14 cellular contexts compared by ENCODE assay signal in the genomic region with DNA sequence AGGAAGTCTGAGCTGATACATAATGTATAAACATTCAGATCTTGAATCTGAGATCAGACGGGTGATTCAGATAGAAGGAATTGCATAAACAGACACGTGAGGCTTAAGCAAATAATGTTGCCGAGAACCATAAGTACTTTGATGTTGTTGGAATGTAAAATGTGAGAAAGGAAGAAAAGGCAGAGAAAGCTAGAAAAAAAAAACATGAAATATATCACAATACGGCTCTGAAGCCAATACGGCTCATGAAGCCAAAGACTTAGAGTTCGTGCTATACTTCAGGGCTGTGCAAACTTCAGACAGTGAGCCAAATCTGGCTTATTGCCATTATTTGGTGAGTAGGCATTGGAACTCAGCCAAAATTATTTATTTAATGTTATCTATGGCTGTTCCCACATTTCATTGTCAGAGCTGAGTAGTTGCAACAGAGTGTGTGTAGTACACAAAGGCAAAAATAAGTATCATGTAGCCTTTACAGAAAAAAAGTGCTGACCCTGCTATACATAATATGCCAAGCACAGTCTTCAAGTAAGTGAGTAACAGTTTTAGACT.
A peak's percentile ranks its signal among the peaks of the same experiment; 100 is the strongest.
DNase-seq lines count a peak whose midpoint lies in the region; ATAC-seq, FAIRE-seq and TF ChIP-seq lines count a peak whose summit lies in the region.
"Had no signal": no experiment of that assay in that cellular context is flagged by ENCODE, and none has a peak within 500 bp of the region (broad histone marks: within the 10 kb centered on the region; RNA-seq: fewer than 3 reads in every experiment).

No MANE protein-coding gene starts in this region.

- no peaks in the 10 kb centered on the region for H3K4me1 ChIP-seq in endodermal cell (ENCODE audit: control insufficient read depth, insufficient read depth, low read length)
- no peaks in the 10 kb centered on the region for H3K4me1 ChIP-seq in Caco-2
- H3K4me1 ChIP-seq: tibial nerve had no signal

- FAIRE-seq in H54 (lab: Jason Lieb, UNC) = peak; percentile 52

- DNase-seq in H54 (ENCODE audit: insufficient read length, low spot score) = peak; percentile 1
- peak; percentile 20 for DNase-seq in OCI-M1 (lab: John Stamatoyannopoulos, UW)
- peak; percentile 48 for DNase-seq in dermis blood vessel endothelial cell
- DNase-seq in osteocyte (ENCODE audit: extremely low spot score, unreplicated experiment) = no peak
- no peak for DNase-seq in WTC11 (ENCODE audit: low spot score)
- no peak for DNase-seq in endodermal cell
- DNase-seq in Caco-2 = no peak
- DNase-seq: DMS153, dorsolateral prefrontal cortex, Kasumi-1, occipital lobe had no signal

- H3K27me3 Mint-ChIP-seq in osteocyte (ENCODE audit: unreplicated experiment) (no peaks in the 10 kb centered on the region), WTC11 (ENCODE audit: low read depth) (no peaks in the 10 kb centered on the region), endodermal cell (ENCODE audit: insufficient read depth) (no peaks in the 10 kb centered on the region), Caco-2 (ENCODE audit: insufficient read depth, unreplicated experiment) (no peaks in the 10 kb centered on the region)

- POLR2A ChIA-PET in WTC11 (lab: Charles Lee) (no interaction called here), Caco-2 (lab: Charles Lee) (no interaction called here)

- peaks cover 18% of the 10 kb centered on the region for H3K9me3 Mint-ChIP-seq in osteocyte (ENCODE audit: unreplicated experiment)
- H3K9me3 Mint-ChIP-seq in WTC11 = peaks cover 35% of the 10 kb centered on the region
- H3K9me3 Mint-ChIP-seq in endodermal cell = peaks cover 5% of the 10 kb centered on the region
- H3K9me3 Mint-ChIP-seq in Caco-2 (ENCODE audit: unreplicated experiment) = peaks cover 18% of the 10 kb centered on the region

- intact Hi-C loops in Caco-2 (cut with micrococcal nuclease; ENCODE audit: unreplicated experiment) = no loop called here

- H3K4me3 ChIP-seq in endodermal cell (ENCODE audit: low read length) = no peak overlapping the region
- no peak overlapping the region for H3K4me3 ChIP-seq in Caco-2 (ENCODE audit: low read depth, low read length)
- H3K4me3 ChIP-seq: dorsolateral prefrontal cortex, tibial nerve had no signal

- H3K4me3 Mint-ChIP-seq in osteocyte (ENCODE audit: unreplicated experiment) = peak overlapping the region; percentile 7
- no peak overlapping the region for H3K4me3 Mint-ChIP-seq in WTC11
- H3K4me3 Mint-ChIP-seq in endodermal cell = no peak overlapping the region
- H3K4me3 Mint-ChIP-seq in Caco-2 (ENCODE audit: unreplicated experiment) = no peak overlapping the region

- H3K4me1 Mint-ChIP-seq in osteocyte (ENCODE audit: unreplicated experiment) = peaks cover 29% of the 10 kb centered on the region
- H3K4me1 Mint-ChIP-seq in WTC11 = no peaks in the 10 kb centered on the region
- H3K4me1 Mint-ChIP-seq in endodermal cell = no peaks in the 10 kb centered on the region
- peaks cover 4% of the 10 kb centered on the region for H3K4me1 Mint-ChIP-seq in Caco-2 (ENCODE audit: low read depth, unreplicated experiment)

- CTCF ChIA-PET in WTC11 (lab: Charles Lee) (no interaction called here), Caco-2 (lab: Charles Lee) (no interaction called here)

- ATAC-seq in HG02970 (IDR thresholded peaks at IDR 0.05; ENCODE audit: low FRiP score, unreplicated experiment) = no peak
- ATAC-seq in WTC11 = no peak

- 90 to 98% methylated on average over 5 to 6 of the region's 6 CpGs for WGBS in endodermal cell (ENCODE audit: insufficient coverage in 1 of 2, insufficient read length in 1 of 2), 2 experiments

- no TSS peak for BruUV-seq in Caco-2 (replicated peaks; lab: Mats Ljungman, UMichigan)

- H3K27me3 ChIP-seq in endodermal cell (ENCODE audit: control insufficient read depth, insufficient read depth, low read length, poor library complexity, severe bottlenecking) (no peaks in the 10 kb centered on the region), Caco-2 (replicated peaks; ENCODE audit: control insufficient read depth, insufficient read depth, low read length) (no peaks in the 10 kb centered on the region)
- H3K27me3 ChIP-seq: dorsolateral prefrontal cortex, tibial nerve had no signal

- H3K27ac Mint-ChIP-seq in osteocyte (ENCODE audit: unreplicated experiment) (peak overlapping the region; percentile 66), WTC11 (no peak overlapping the region), endodermal cell (no peak overlapping the region), Caco-2 (ENCODE audit: unreplicated experiment) (no peak overlapping the region)

- H3K9me3 ChIP-seq in endodermal cell (ENCODE audit: control insufficient read depth, low read length) (no peaks in the 10 kb centered on the region), Caco-2 (0 out of 2 replicates have a peak, but pooled peaks cover 2% of the 10 kb centered on the region)

- H3K36me3 Mint-ChIP-seq in osteocyte (ENCODE audit: unreplicated experiment) = peaks cover 2% of the 10 kb centered on the region
- peaks cover 21% of the 10 kb centered on the region for H3K36me3 Mint-ChIP-seq in WTC11
- no peaks in the 10 kb centered on the region for H3K36me3 Mint-ChIP-seq in endodermal cell (ENCODE audit: low read depth)
- no peaks in the 10 kb centered on the region for H3K36me3 Mint-ChIP-seq in Caco-2 (ENCODE audit: insufficient read depth, unreplicated experiment)

- H3K36me3 ChIP-seq in endodermal cell (ENCODE audit: control insufficient read depth, insufficient read depth, low read length) (no peaks in the 10 kb centered on the region), Caco-2 (ENCODE audit: control insufficient read depth, insufficient read depth, low read length) (no peaks in the 10 kb centered on the region)
- H3K36me3 ChIP-seq: tibial nerve had no signal

- TF ChIP-seq CTCF in osteocyte (IDR thresholded peaks at IDR 0.05) = no peak
- no peak for TF ChIP-seq CTCF in WTC11 (IDR thresholded peaks at IDR 0.05)
- TF ChIP-seq CTCF in endodermal cell (conservative IDR thresholded peaks at IDR 0.05) = no peak
- no peak for TF ChIP-seq CTCF in Caco-2 (IDR thresholded peaks at IDR 0.05; ENCODE audit: insufficient read depth in 1 of 2, low read depth in 1 of 2, low read length in 1 of 2, severe bottlenecking in 1 of 2, unreplicated experiment in 1 of 2)

- TF ChIP-seq POLR2A in H54 (IDR thresholded peaks at IDR 0.05; ENCODE audit: low read depth, low read length) = no peak

- H3K27ac ChIP-seq in endodermal cell (ENCODE audit: low read depth, low read length) = no peak overlapping the region
- H3K27ac ChIP-seq: tibial nerve, VCaP had no signal

- H3K9ac ChIP-seq in endodermal cell (ENCODE audit: extremely low read depth, low read length, poor library complexity, severe bottlenecking) = no peak overlapping the region

TF ChIP-seq in WTC11, 78 proteins besides CTCF, POLR2A, EP300 and RAD21:
- TF ChIP-seq CREB1 (CRISPR knock-in tag; IDR thresholded peaks at IDR 0.05) = no peak
- TF ChIP-seq, protein P1, sequence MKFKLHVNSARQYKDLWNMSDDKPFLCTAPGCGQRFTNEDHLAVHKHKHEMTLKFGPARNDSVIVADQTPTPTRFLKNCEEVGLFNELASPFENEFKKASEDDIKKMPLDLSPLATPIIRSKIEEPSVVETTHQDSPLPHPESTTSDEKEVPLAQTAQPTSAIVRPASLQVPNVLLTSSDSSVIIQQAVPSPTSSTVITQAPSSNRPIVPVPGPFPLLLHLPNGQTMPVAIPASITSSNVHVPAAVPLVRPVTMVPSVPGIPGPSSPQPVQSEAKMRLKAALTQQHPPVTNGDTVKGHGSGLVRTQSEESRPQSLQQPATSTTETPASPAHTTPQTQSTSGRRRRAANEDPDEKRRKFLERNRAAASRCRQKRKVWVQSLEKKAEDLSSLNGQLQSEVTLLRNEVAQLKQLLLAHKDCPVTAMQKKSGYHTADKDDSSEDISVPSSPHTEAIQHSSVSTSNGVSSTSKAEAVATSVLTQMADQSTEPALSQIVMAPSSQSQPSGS (CRISPR knock-in tag; IDR thresholded peaks at IDR 0.05; ENCODE audit: borderline replicate concordance, low read depth) = no peak
- TF ChIP-seq, protein P2, sequence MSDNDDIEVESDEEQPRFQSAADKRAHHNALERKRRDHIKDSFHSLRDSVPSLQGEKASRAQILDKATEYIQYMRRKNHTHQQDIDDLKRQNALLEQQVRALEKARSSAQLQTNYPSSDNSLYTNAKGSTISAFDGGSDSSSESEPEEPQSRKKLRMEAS (CRISPR knock-in tag; IDR thresholded peaks at IDR 0.05) = no peak
- no peak for TF ChIP-seq SMAD4 (CRISPR knock-in tag; IDR thresholded peaks at IDR 0.05)

Comparison
In these comparisons a context has a peak if more than half of its experiments do, and no peak if none do; other contexts are left out.
1. DNase-seq: peak in H54 (single experiment), OCI-M1 (single experiment) and dermis blood vessel endothelial cell (single experiment); none in osteocyte (single experiment), WTC11 (single experiment), endodermal cell (single experiment) and Caco-2 (0 of 2).